ENCODE assay signal across 8 cellular contexts in the genomic region with DNA sequence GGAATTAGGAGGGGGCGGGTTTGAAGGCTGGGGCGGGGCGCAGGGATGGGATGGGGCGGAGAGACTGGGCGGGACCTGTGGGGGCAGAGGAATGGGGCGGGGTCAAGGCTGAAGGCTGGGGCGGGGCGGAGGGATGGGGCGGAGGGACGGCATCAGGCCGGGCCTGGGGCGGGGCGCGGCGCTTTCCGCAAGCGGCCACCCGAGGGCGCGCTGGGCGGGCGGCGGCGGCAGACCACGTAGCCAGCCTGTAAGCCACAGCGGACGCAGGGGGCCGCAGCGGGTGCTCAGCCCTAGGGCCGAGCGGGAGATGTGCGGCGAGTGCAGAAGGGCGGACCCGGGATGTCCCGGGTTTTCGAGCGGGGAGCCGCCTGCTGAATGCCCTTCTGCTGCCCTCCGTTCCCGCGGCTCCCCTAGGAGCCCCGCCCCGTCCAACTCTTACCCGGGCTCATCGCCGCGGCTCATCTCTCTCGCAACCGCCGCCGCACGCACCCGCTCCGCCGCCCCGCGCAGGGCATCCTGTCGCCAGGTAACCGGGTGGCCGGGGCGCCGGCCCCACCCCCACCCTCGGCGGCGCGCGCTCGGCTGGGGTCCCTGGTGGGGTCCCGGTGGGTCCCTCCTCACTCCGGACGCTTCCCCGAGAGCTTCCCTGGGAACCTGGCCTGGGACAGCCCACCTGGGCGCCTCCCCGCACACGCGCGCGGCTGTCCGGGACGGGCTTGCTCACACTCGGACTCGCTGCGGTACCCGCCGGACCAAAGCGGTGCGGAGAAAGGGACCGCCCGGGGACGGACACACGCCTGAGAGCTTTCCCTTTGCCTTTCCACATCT. TPM values are rescaled to one million over a fixed set of nuclear protein-coding genes. Genes with fewer than 3 reads are reported as not detected.
DNase-seq lines count a peak whose midpoint lies in the region; ATAC-seq, FAIRE-seq and TF ChIP-seq lines count a peak whose summit lies in the region.

A gene (minus strand): TSS at position 499 of the 828 bp plus-strand sequence. CDS start 50 bp downstream, at position 449.

- H3K4me3 ChIP-seq in astrocyte of the cerebellum (ENCODE audit: low read depth, low read length) (peak within 1 kb of the TSS; percentile 71), retinal pigment epithelial cell (ENCODE audit: low read length) (peak within 1 kb of the TSS; percentile 84)

- peak; percentile 90 for ATAC-seq in HG02678 (IDR thresholded peaks at IDR 0.05; ENCODE audit: unreplicated experiment)

- DNase-seq in GM12892 (ENCODE audit: insufficient read length): peak; percentile 79
- peak; percentile 75 for DNase-seq in NCI-H128 (lab: John Stamatoyannopoulos, UW; ENCODE audit: unreplicated experiment)
- peak; percentile 82 for DNase-seq in T-helper 22 cell (ENCODE audit: low read depth)
- peak; percentile 86 for DNase-seq in astrocyte of the cerebellum (ENCODE audit: low read depth)
- DNase-seq in hippocampal formation (lab: John Stamatoyannopoulos, UW): peak; percentile 95
- peak; percentile 67 for DNase-seq in retinal pigment epithelial cell (ENCODE audit: low read depth)
- no peak for DNase-seq in AML-193 (lab: John Stamatoyannopoulos, UW)

- TF ChIP-seq CTCF in astrocyte of the cerebellum (IDR thresholded peaks at IDR 0.05; ENCODE audit: low read depth, low read length, missing control alignments) (peak; percentile 38), retinal pigment epithelial cell (conservative IDR thresholded peaks at IDR 0.05; ENCODE audit: low read depth, low read length) (peak; percentile 45)

- TF ChIP-seq POLR2A in GM12892 (IDR thresholded peaks at IDR 0.05; ENCODE audit: low read depth, low read length): peak; percentile 45; the same call in 1 of the 2 replicates

- in situ Hi-C loops in astrocyte of the cerebellum (cut with HindIII; ENCODE audit: low sequenced_read_pairs): no loop called here

- peak; percentile 90 for FAIRE-seq in GM12892 (lab: Jason Lieb, UNC)

RNA-seq across cellular contexts. Expression of the gene that starts here (rescaled TPM):
- polyA plus RNA-seq in GM12892 (2012; ENCODE audit: missing spikeins): 2.8 TPM

Comparison
In these comparisons a context has a peak if more than half of its experiments do, and no peak if none do; other contexts are left out.
1. DNase-seq: peak in GM12892 (single experiment), NCI-H128 (single experiment), T-helper 22 cell (single experiment), astrocyte of the cerebellum (single experiment), hippocampal formation (2 of 2) and retinal pigment epithelial cell (single experiment); none in AML-193 (0 of 2).